In the genomic region with DNA sequence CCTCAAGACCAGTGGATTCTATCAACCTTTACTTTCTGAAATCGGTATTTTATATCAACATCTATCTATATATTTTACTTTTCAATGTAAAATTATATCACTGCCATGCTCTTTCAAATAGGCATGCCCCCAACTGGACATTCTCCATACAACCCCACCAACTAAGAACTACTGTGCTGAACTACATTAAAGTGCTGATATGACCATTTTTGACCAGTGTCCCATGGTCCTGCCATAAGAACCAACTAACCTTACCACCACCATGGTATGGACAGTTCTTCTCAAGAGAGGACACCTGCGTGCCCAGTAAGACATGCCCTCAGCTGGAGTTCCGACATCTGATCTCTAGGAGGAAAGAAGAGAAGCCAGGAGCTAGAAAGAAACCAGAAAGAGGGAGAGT, we compare ENCODE assay signal across 23 cellular contexts.
"Had no signal": no experiment of that assay in that cellular context is flagged by ENCODE, and none has a peak within 500 bp of the region (broad histone marks: within the 10 kb centered on the region; RNA-seq: fewer than 3 reads in every experiment).

No MANE protein-coding gene starts in this region.

- H3K4me1 ChIP-seq: foreskin keratinocyte, prostate gland had no signal

- H3K27me3 ChIP-seq: foreskin keratinocyte, hepatocyte, transverse colon had no signal

- ATAC-seq: effector memory CD8-positive, alpha-beta T cell; foreskin keratinocyte; left cardiac atrium; lower lobe of right lung; sciatic nerve; stimulated activated naive B cell treated with anti-CD40 and anti-IgM and Interleukin-4, amounts not matched to agents 10 μg/mL and 1 μg/mL and 100 μg/mL, for 72 hours; stimulated activated naive CD8-positive, alpha-beta T cell treated with anti-CD3 and anti-CD28 coated beads, Interleukin-15, amount 100 ng/mL, for 72 hours had no signal

- H3K27ac ChIP-seq: foreskin keratinocyte, hepatocyte, left ventricle myocardium inferior, lower lobe of right lung, parathyroid adenoma, skin epidermis, thoracic aorta, transverse colon had no signal

- H3K9me3 ChIP-seq: left ventricle myocardium inferior, lower lobe of right lung, prostate gland, thoracic aorta, transverse colon had no signal

- DNase-seq: cortex of kidney; effector memory CD8-positive, alpha-beta T cell; foreskin keratinocyte; kidney; left cardiac atrium; left ventricle myocardium inferior; lower lobe of right lung; midbrain; occipital lobe; retina; stimulated activated CD4-positive, alpha-beta T cell treated with anti-CD3 and anti-CD28 coated beads, Interleukin-2, amount 100 ng/mL, for 24 hours; stimulated activated CD4-positive, alpha-beta T cell treated with anti-CD3 and anti-CD28 coated beads, Interleukin-4, amount 100 ng/mL, for 4 hours; stimulated activated naive B cell treated with anti-CD40 and anti-IgM and Interleukin-4, amounts not matched to agents 10 μg/mL and 1 μg/mL and 100 μg/mL, for 72 hours; stimulated activated naive CD8-positive, alpha-beta T cell treated with anti-CD3 and anti-CD28 coated beads, Interleukin-15, amount 100 ng/mL, for 72 hours; transverse colon had no signal

- H3K9me3 Mint-ChIP-seq: effector memory CD8-positive, alpha-beta T cell; memory B cell; natural killer cell treated with Interleukin-12 subunit alpha and Interleukin-12 subunit beta and Interleukin-15 and Interleukin-18, amount 100 ng/mL, for 72 hours; stimulated activated naive B cell treated with anti-CD40 and anti-IgM and Interleukin-4, amounts not matched to agents 10 μg/mL and 1 μg/mL and 100 μg/mL, for 72 hours had no signal

- H3K4me3 Mint-ChIP-seq: effector memory CD8-positive, alpha-beta T cell; memory B cell; natural killer cell treated with Interleukin-12 subunit alpha and Interleukin-12 subunit beta and Interleukin-15 and Interleukin-18, amount 100 ng/mL, for 72 hours; stimulated activated naive B cell treated with anti-CD40 and anti-IgM and Interleukin-4, amounts not matched to agents 10 μg/mL and 1 μg/mL and 100 μg/mL, for 72 hours; stimulated activated naive CD8-positive, alpha-beta T cell treated with anti-CD3 and anti-CD28 coated beads, Interleukin-15, amount 100 ng/mL, for 72 hours had no signal

- H3K36me3 ChIP-seq: lower lobe of right lung, prostate gland, thoracic aorta, transverse colon had no signal

- H3K27ac Mint-ChIP-seq: effector memory CD8-positive, alpha-beta T cell; memory B cell; natural killer cell treated with Interleukin-12 subunit alpha and Interleukin-12 subunit beta and Interleukin-15 and Interleukin-18, amount 100 ng/mL, for 72 hours; stimulated activated naive B cell treated with anti-CD40 and anti-IgM and Interleukin-4, amounts not matched to agents 10 μg/mL and 1 μg/mL and 100 μg/mL, for 72 hours had no signal

- H3K27me3 Mint-ChIP-seq: effector memory CD8-positive, alpha-beta T cell; natural killer cell treated with Interleukin-12 subunit alpha and Interleukin-12 subunit beta and Interleukin-15 and Interleukin-18, amount 100 ng/mL, for 72 hours; stimulated activated naive B cell treated with anti-CD40 and anti-IgM and Interleukin-4, amounts not matched to agents 10 μg/mL and 1 μg/mL and 100 μg/mL, for 72 hours; stimulated activated naive CD8-positive, alpha-beta T cell treated with anti-CD3 and anti-CD28 coated beads, Interleukin-15, amount 100 ng/mL, for 72 hours had no signal

- H3K36me3 Mint-ChIP-seq: natural killer cell treated with Interleukin-12 subunit alpha and Interleukin-12 subunit beta and Interleukin-15 and Interleukin-18, amount 100 ng/mL, for 72 hours had no signal

- H3K9ac ChIP-seq: parathyroid adenoma had no signal

- H3K4me3 ChIP-seq: hepatocyte, left ventricle myocardium inferior, lower lobe of right lung, prostate gland, skin epidermis, thoracic aorta, transverse colon had no signal
